ENCODE assay signal across 29 cellular contexts in the genomic region with DNA sequence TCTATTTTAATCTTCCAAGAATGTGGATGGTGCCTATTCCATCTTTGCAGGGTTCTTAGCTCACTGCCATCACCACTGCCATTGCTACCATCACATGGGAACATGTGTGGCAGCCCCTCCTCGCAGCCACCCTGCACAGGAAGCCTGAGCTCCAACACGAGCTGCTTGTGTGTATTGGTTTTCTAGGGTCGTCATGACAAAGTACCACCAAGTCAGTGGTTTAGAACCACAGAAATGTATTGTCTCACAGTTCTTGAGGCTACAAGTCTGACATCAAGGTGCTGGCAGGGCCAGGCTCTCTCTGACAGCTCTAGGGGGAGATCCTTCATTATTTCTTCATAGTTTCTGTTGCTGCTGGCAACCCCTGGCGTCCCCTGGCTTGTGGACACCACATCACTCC. TPM values are rescaled to one million over a fixed set of nuclear protein-coding genes. Genes with fewer than 3 reads are reported as not detected.
DNase-seq lines count a peak whose midpoint lies in the region; ATAC-seq lines count a peak whose summit lies in the region.
"Had no signal": no experiment of that assay in that cellular context is flagged by ENCODE, and none has a peak within 500 bp of the region (broad histone marks: within the 10 kb centered on the region; RNA-seq: fewer than 3 reads in every experiment).

No MANE protein-coding gene starts in this region.

- ATAC-seq in T-cell (replicated peaks in 1 of 4): peak in 3 of 4 experiments; percentile 53 to 95 (median 63)
- ATAC-seq in stimulated activated naive CD8-positive, alpha-beta T cell treated with anti-CD3 and anti-CD28 coated beads, Interleukin-15, Interleukin-2, amounts not matched to agents 100 U/mL and 50 U/mL, for 24 hours: peak; percentile 16
- ATAC-seq: esophagus mucosa, foreskin keratinocyte, HCT116, left cardiac atrium, WTC11 had no signal

- no peak for DNase-seq in activated T-cell treated with anti-CD3 and anti-CD28 coated beads, Interleukin-2, amount 50 U/mL, for 24 hours
- DNase-seq in activated T-cell treated with anti-CD3 and anti-CD28 coated beads for 4 hours (no peak), T-cell (peak in 28 of 34 experiments; percentile 8 to 69 (median 26)), glomerular visceral epithelial cell (ENCODE audit: extremely low spot score) (peak; percentile 21), superior temporal gyrus (ENCODE audit: extremely low spot score) (no peak)
- DNase-seq in stimulated activated naive CD8-positive, alpha-beta T cell treated with anti-CD3 and anti-CD28 coated beads, Interleukin-15, Interleukin-2, amounts not matched to agents 100 U/mL and 50 U/mL, for 24 hours: no peak
- no peak for DNase-seq in NK-92 treated with Interleukin-12 subunit alpha and Interleukin-12 subunit beta, amount 100 ng/mL, for 24 hours (lab: John Stamatoyannopoulos, UW)
- DNase-seq in activated T-helper 1 cell treated with anti-CD3 and anti-CD28 coated beads, Interleukin-12 subunit alpha, Interleukin-12 subunit beta, Interleukin-2, Interleukin-4 antibody, amounts not matched to agents 30 ng/mL and 10 ng/mL and 1 ng/mL, durations not matched to agents 14 hours and 24 hours and 36 hours (ENCODE audit: low spot score): no peak
- DNase-seq: activated naive CD4-positive, alpha-beta T cell treated with anti-CD3 and anti-CD28 coated beads, Interleukin-2, amount 10 ng/mL, durations not matched to agents 7 days and 5 days; AML-193; foreskin keratinocyte; GF-D8; left cardiac atrium; NCI-H1105; NCI-H2029 treated with DMSO at 0.1 percent for 48 hours; NCI-H2227 treated with DMSO at 0.1 percent for 48 hours; NCI-H526 treated with DMSO at 0.1 percent for 48 hours; Peyer's patch; sigmoid colon; SJCRH30; stimulated activated CD4-positive, alpha-beta T cell treated with anti-CD3 and anti-CD28 coated beads, Interleukin-4, amount 100 ng/mL, for 24 hours; stimulated activated naive CD4-positive, alpha-beta T cell; tibial artery had no signal

- CTCF ChIA-PET in T-cell (lab: Charles Lee): interaction anchor here in 1 of 2 donors (1.0 kb wide), 1 partner anchor 23 kb away, joined by 4 read pairs; no protein-coding TSS in a partner anchor

- intact Hi-C loops in activated T-helper 1 cell treated with anti-CD3 and anti-CD28 coated beads, Interleukin-12 subunit alpha, Interleukin-12 subunit beta, Interleukin-2, Interleukin-4 antibody, amounts not matched to agents 30 ng/mL and 10 ng/mL and 1 ng/mL, durations not matched to agents 14 hours and 24 hours and 36 hours (cut with micrococcal nuclease): no loop called here

- H3K36me3 Mint-ChIP-seq in activated T-cell treated with anti-CD3 and anti-CD28 coated beads, Interleukin-2, amount 50 U/mL, for 24 hours (ENCODE audit: low read depth): no peaks in the 10 kb centered on the region
- H3K36me3 Mint-ChIP-seq in T-cell: no peaks in the 10 kb centered on the region
- no peaks in the 10 kb centered on the region for H3K36me3 Mint-ChIP-seq in activated T-helper 1 cell treated with anti-CD3 and anti-CD28 coated beads, Interleukin-12 subunit alpha, Interleukin-12 subunit beta, Interleukin-2, Interleukin-4 antibody, amounts not matched to agents 30 ng/mL and 10 ng/mL and 1 ng/mL, durations not matched to agents 14 hours and 24 hours and 36 hours (ENCODE audit: low read depth)
- H3K36me3 Mint-ChIP-seq: activated naive CD4-positive, alpha-beta T cell treated with anti-CD3 and anti-CD28 coated beads, Interleukin-2, amount 10 ng/mL, durations not matched to agents 7 days and 5 days; WTC11 had no signal

- no peaks in the 10 kb centered on the region for H3K9me3 Mint-ChIP-seq in activated T-cell treated with anti-CD3 and anti-CD28 coated beads, Interleukin-2, amount 50 U/mL, for 24 hours
- H3K9me3 Mint-ChIP-seq in T-cell: no peaks in the 10 kb centered on the region
- H3K9me3 Mint-ChIP-seq in activated T-helper 1 cell treated with anti-CD3 and anti-CD28 coated beads, Interleukin-12 subunit alpha, Interleukin-12 subunit beta, Interleukin-2, Interleukin-4 antibody, amounts not matched to agents 30 ng/mL and 10 ng/mL and 1 ng/mL, durations not matched to agents 14 hours and 24 hours and 36 hours: no peaks in the 10 kb centered on the region
- H3K9me3 Mint-ChIP-seq: activated naive CD4-positive, alpha-beta T cell treated with anti-CD3 and anti-CD28 coated beads, Interleukin-2, amount 10 ng/mL, durations not matched to agents 7 days and 5 days; neural crest cell; WTC11 had no signal

- H3K27me3 Mint-ChIP-seq in activated T-cell treated with anti-CD3 and anti-CD28 coated beads, Interleukin-2, amount 50 U/mL, for 24 hours: no peaks in the 10 kb centered on the region
- H3K27me3 Mint-ChIP-seq in T-cell: peaks cover 0 to 5% of the 10 kb centered on the region in 2 donors
- H3K27me3 Mint-ChIP-seq in activated T-helper 1 cell treated with anti-CD3 and anti-CD28 coated beads, Interleukin-12 subunit alpha, Interleukin-12 subunit beta, Interleukin-2, Interleukin-4 antibody, amounts not matched to agents 30 ng/mL and 10 ng/mL and 1 ng/mL, durations not matched to agents 14 hours and 24 hours and 36 hours (ENCODE audit: insufficient read depth): peaks cover 3% of the 10 kb centered on the region
- H3K27me3 Mint-ChIP-seq: activated naive CD4-positive, alpha-beta T cell treated with anti-CD3 and anti-CD28 coated beads, Interleukin-2, amount 10 ng/mL, durations not matched to agents 7 days and 5 days had no signal

- H3K4me1 Mint-ChIP-seq in activated T-cell treated with anti-CD3 and anti-CD28 coated beads, Interleukin-2, amount 50 U/mL, for 24 hours (ENCODE audit: low read depth): peaks cover 12% of the 10 kb centered on the region
- H3K4me1 Mint-ChIP-seq in T-cell: peaks cover 4 to 17% (median 16%) of the 10 kb centered on the region in 3 donors
- H3K4me1 Mint-ChIP-seq in activated T-helper 1 cell treated with anti-CD3 and anti-CD28 coated beads, Interleukin-12 subunit alpha, Interleukin-12 subunit beta, Interleukin-2, Interleukin-4 antibody, amounts not matched to agents 30 ng/mL and 10 ng/mL and 1 ng/mL, durations not matched to agents 14 hours and 24 hours and 36 hours (ENCODE audit: low read depth): no peaks in the 10 kb centered on the region

- peak overlapping the region; percentile 26 for H3K27ac Mint-ChIP-seq in activated T-cell treated with anti-CD3 and anti-CD28 coated beads, Interleukin-2, amount 50 U/mL, for 24 hours
- no peak overlapping the region for H3K27ac Mint-ChIP-seq in T-cell
- H3K27ac Mint-ChIP-seq in activated T-helper 1 cell treated with anti-CD3 and anti-CD28 coated beads, Interleukin-12 subunit alpha, Interleukin-12 subunit beta, Interleukin-2, Interleukin-4 antibody, amounts not matched to agents 30 ng/mL and 10 ng/mL and 1 ng/mL, durations not matched to agents 14 hours and 24 hours and 36 hours: no peak overlapping the region
- H3K27ac Mint-ChIP-seq: activated naive CD4-positive, alpha-beta T cell treated with anti-CD3 and anti-CD28 coated beads, Interleukin-2, amount 10 ng/mL, durations not matched to agents 7 days and 5 days; WTC11 had no signal

- H3K4me3 Mint-ChIP-seq in activated T-cell treated with anti-CD3 and anti-CD28 coated beads, Interleukin-2, amount 50 U/mL, for 24 hours: no peak overlapping the region
- H3K4me3 Mint-ChIP-seq in T-cell: no peak overlapping the region
- no peak overlapping the region for H3K4me3 Mint-ChIP-seq in activated T-helper 1 cell treated with anti-CD3 and anti-CD28 coated beads, Interleukin-12 subunit alpha, Interleukin-12 subunit beta, Interleukin-2, Interleukin-4 antibody, amounts not matched to agents 30 ng/mL and 10 ng/mL and 1 ng/mL, durations not matched to agents 14 hours and 24 hours and 36 hours
- H3K4me3 Mint-ChIP-seq: activated naive CD4-positive, alpha-beta T cell treated with anti-CD3 and anti-CD28 coated beads, Interleukin-2, amount 10 ng/mL, durations not matched to agents 7 days and 5 days; neural crest cell; WTC11 had no signal

- POLR2A ChIA-PET in T-cell (lab: Charles Lee): no interaction called here

RNA-seq across cellular contexts. Expression of a gene that starts 10.3 kb away (rescaled TPM):
- under 1 TPM in 3 of 5 donors, not detected in 2; 0.25 to 0.59 (median 0.44) TPM for total RNA-seq in T-cell
- total RNA-seq in activated T-helper 1 cell treated with anti-CD3 and anti-CD28 coated beads, Interleukin-12 subunit alpha, Interleukin-12 subunit beta, Interleukin-2, Interleukin-4 antibody, amounts not matched to agents 30 ng/mL and 10 ng/mL and 1 ng/mL, durations not matched to agents 14 hours and 24 hours and 36 hours: 1.1 and 1.3 TPM in 2 replicates
- total RNA-seq: A172, bronchial epithelial cell, neural crest cell, SJCRH30 had no signal

Comparison
In these comparisons a context has a peak if more than half of its experiments do, and no peak if none do; other contexts are left out.
1. DNase-seq: peak in T-cell (28 of 34) and glomerular visceral epithelial cell (single experiment); none in activated T-cell treated with anti-CD3 and anti-CD28 coated beads, Interleukin-2, amount 50 U/mL, for 24 hours (single experiment), activated T-cell treated with anti-CD3 and anti-CD28 coated beads for 4 hours (single experiment), stimulated activated naive CD8-positive, alpha-beta T cell treated with anti-CD3 and anti-CD28 coated beads, Interleukin-15, Interleukin-2, amounts not matched to agents 100 U/mL and 50 U/mL, for 24 hours (single experiment), NK-92 treated with Interleukin-12 subunit alpha and Interleukin-12 subunit beta, amount 100 ng/mL, for 24 hours (single experiment), activated T-helper 1 cell treated with anti-CD3 and anti-CD28 coated beads, Interleukin-12 subunit alpha, Interleukin-12 subunit beta, Interleukin-2, Interleukin-4 antibody, amounts not matched to agents 30 ng/mL and 10 ng/mL and 1 ng/mL, durations not matched to agents 14 hours and 24 hours and 36 hours (single experiment) and superior temporal gyrus (single experiment).